Comparison of ENCODE assay signal across 9 cellular contexts in genomic region chr1:50368179-50369007, GRCh38. TPM values are rescaled to one million over a fixed set of nuclear protein-coding genes. Genes with fewer than 3 reads are reported as not detected.
DNase-seq lines count a peak whose midpoint lies in the region; ATAC-seq, FAIRE-seq and TF ChIP-seq lines count a peak whose summit lies in the region.
"Had no signal": no experiment of that assay in that cellular context is flagged by ENCODE, and none has a peak within 500 bp of the region (broad histone marks: within the 10 kb centered on the region; RNA-seq: fewer than 3 reads in every experiment).

No MANE protein-coding gene starts in this region.

- H3K4me1 ChIP-seq in GM23338 (ENCODE audit: insufficient read depth), result no peaks in the 10 kb centered on the region; the same call in 1 of the 2 replicates
- no peaks in the 10 kb centered on the region for H3K4me1 ChIP-seq in astrocyte (ENCODE audit: insufficient read depth, low read length)

- H3K27me3 Mint-ChIP-seq in GM23338 (ENCODE audit: insufficient read depth, low read depth, poor library complexity), result peaks cover 21% of the 10 kb centered on the region
- H3K27me3 Mint-ChIP-seq in astrocyte (ENCODE audit: low read depth, unreplicated experiment), result peaks cover 27% of the 10 kb centered on the region

- no peak overlapping the region for H3K27ac Mint-ChIP-seq in GM23338
- no peak overlapping the region for H3K27ac Mint-ChIP-seq in astrocyte (ENCODE audit: unreplicated experiment)

- H3K79me2 ChIP-seq in GM23338 (replicated peaks; ENCODE audit: insufficient read depth) (no peaks in the 10 kb centered on the region), astrocyte (ENCODE audit: insufficient read depth, low read length) (no peaks in the 10 kb centered on the region)

- peak overlapping the region; percentile 29; the same call in 1 of the 2 replicates for H3K4me3 ChIP-seq in GM23338
- no peak overlapping the region for H3K4me3 ChIP-seq in astrocyte (ENCODE audit: insufficient read depth, low read depth, low read length)
- H3K4me3 ChIP-seq: SK-N-MC had no signal

- H3K4me3 Mint-ChIP-seq in GM23338 (no peak overlapping the region; the same call in 2 of the 3 replicates), astrocyte (ENCODE audit: unreplicated experiment) (no peak overlapping the region)

- H3K36me3 ChIP-seq in GM23338 (ENCODE audit: insufficient read depth), result no peaks in the 10 kb centered on the region
- H3K36me3 ChIP-seq in astrocyte (ENCODE audit: insufficient read depth, low read length), result no peaks in the 10 kb centered on the region

- no peak overlapping the region for H3K27ac ChIP-seq in GM23338 (ENCODE audit: low read depth)
- H3K27ac ChIP-seq in astrocyte (ENCODE audit: low read depth, low read length), result no peak overlapping the region
- H3K27ac ChIP-seq: SK-N-MC had no signal

- DNase-seq in DMS153 treated with DMSO at 0.1 percent for 48 hours (lab: John Stamatoyannopoulos, UW; ENCODE audit: unreplicated experiment), result peak; percentile 74
- DNase-seq in GM23338 (ENCODE audit: low spot score), result peak; percentile 86
- DNase-seq in NCI-H2196 (lab: John Stamatoyannopoulos, UW; ENCODE audit: unreplicated experiment), result peak; percentile 40
- DNase-seq in astrocyte (ENCODE audit: low read depth), result no peak
- DNase-seq in islet precursor cell, result peak; percentile 75
- peak; percentile 16 for DNase-seq in stimulated activated CD4-positive, alpha-beta T cell treated with anti-CD3 and anti-CD28 coated beads, Interleukin-4, amount 100 ng/mL, for 24 hours

- no peaks in the 10 kb centered on the region for H3F3A ChIP-seq in GM23338 (replicated peaks; ENCODE audit: low read depth)

- H3K9me3 ChIP-seq in astrocyte (ENCODE audit: insufficient read depth, low read depth, low read length), result no peaks in the 10 kb centered on the region

- no peak for FAIRE-seq in astrocyte (lab: Jason Lieb, UNC)

- H4K20me1 ChIP-seq in GM23338 (replicated peaks; ENCODE audit: insufficient read depth) (no peaks in the 10 kb centered on the region), astrocyte (ENCODE audit: insufficient read depth, low read length) (no peaks in the 10 kb centered on the region)

- peak overlapping the region; percentile 52; the same call in 1 of the 2 replicates for H3K4me2 ChIP-seq in GM23338
- peak overlapping the region; percentile 52 for H3K4me2 ChIP-seq in astrocyte (ENCODE audit: low read length)

- H3K4me1 Mint-ChIP-seq in GM23338 (peaks cover under 1% of the 10 kb centered on the region; the same call in 1 of the 3 replicates), astrocyte (ENCODE audit: low read depth, unreplicated experiment) (no peaks in the 10 kb centered on the region)

- H3K9me2 ChIP-seq in GM23338 (ENCODE audit: insufficient read depth), result peaks cover 9% of the 10 kb centered on the region

- H3K9ac ChIP-seq in astrocyte (ENCODE audit: low read length), result no peak overlapping the region

- H2AFZ ChIP-seq in GM23338 (peak overlapping the region; percentile 76; the same call in 1 of the 2 replicates), astrocyte (ENCODE audit: low read depth, low read length) (no peak overlapping the region)

- peak; percentile 75 to 89 for TF ChIP-seq CTCF in GM23338 (conservative IDR thresholded peaks at IDR 0.05; ENCODE audit: low read depth in 2 of 2)
- peak; percentile 60 for TF ChIP-seq CTCF in astrocyte (IDR thresholded peaks at IDR 0.05; ENCODE audit: insufficient read depth, low read depth, low read length)

- no peaks in the 10 kb centered on the region for H3K36me3 Mint-ChIP-seq in GM23338 (ENCODE audit: low read depth)
- no peaks in the 10 kb centered on the region for H3K36me3 Mint-ChIP-seq in astrocyte (ENCODE audit: low read depth, unreplicated experiment)

- H3K27me3 ChIP-seq in GM23338 (ENCODE audit: insufficient read depth) (peaks cover 27% of the 10 kb centered on the region), astrocyte (ENCODE audit: insufficient read depth, low read length) (peaks cover 21% of the 10 kb centered on the region)

- H3K9me3 Mint-ChIP-seq in GM23338, result no peaks in the 10 kb centered on the region
- peaks cover 1% of the 10 kb centered on the region for H3K9me3 Mint-ChIP-seq in astrocyte (ENCODE audit: unreplicated experiment)

- peak; percentile 97 for ATAC-seq in GM23338
- ATAC-seq in GM18907 (IDR thresholded peaks at IDR 0.05; ENCODE audit: unreplicated experiment), result no peak
- no peak for ATAC-seq in HG03196 (IDR thresholded peaks at IDR 0.05; ENCODE audit: unreplicated experiment)

TF ChIP-seq in GM23338, 12 proteins besides CTCF, POLR2A, EP300 and RAD21:
- TF ChIP-seq CREB1 (CRISPR knock-in tag; IDR thresholded peaks at IDR 0.05; ENCODE audit: low read depth), result no peak
- TF ChIP-seq ETS1 (IDR thresholded peaks at IDR 0.05), result no peak
- no peak for TF ChIP-seq POLR2AphosphoS5 (IDR thresholded peaks at IDR 0.05; ENCODE audit: low read depth)
- no peak for TF ChIP-seq EZH2 (IDR thresholded peaks at IDR 0.05; ENCODE audit: low read depth, unreplicated experiment)
- no peak for TF ChIP-seq ZNF462 (CRISPR knock-in tag; IDR thresholded peaks at IDR 0.05)
- TF ChIP-seq EZH2phosphoT487 (IDR thresholded peaks at IDR 0.05; ENCODE audit: unreplicated experiment), result no peak
- no peak for TF ChIP-seq NANOG (IDR thresholded peaks at IDR 0.05; ENCODE audit: borderline replicate concordance)
- TF ChIP-seq STAT1 (IDR thresholded peaks at IDR 0.05; ENCODE audit: unreplicated experiment), result no peak
- TF ChIP-seq ZNF331 (CRISPR knock-in tag; IDR thresholded peaks at IDR 0.05; ENCODE audit: low read depth), result no peak
- no peak for TF ChIP-seq JUNB (IDR thresholded peaks at IDR 0.05; ENCODE audit: unreplicated experiment)
TF ChIP-seq in GM23338: peak in this region for 0.

RNA-seq across cellular contexts. Expression of gene DMRTA2, which starts 54.9 kb away (rescaled TPM):
- total RNA-seq in GM23338 (2014; rRNA removed; shearing (Covaris generic)), result 0.07 TPM in 1 of 2 replicates, not detected in the other
- polyA plus RNA-seq in GM23338 (2016; fragmentation: Nextera tagmentation; extraction: Ambion mirVana), result not detected in 2 replicates
- not detected in 2 replicates for total RNA-seq in astrocyte
